In the genomic region with DNA sequence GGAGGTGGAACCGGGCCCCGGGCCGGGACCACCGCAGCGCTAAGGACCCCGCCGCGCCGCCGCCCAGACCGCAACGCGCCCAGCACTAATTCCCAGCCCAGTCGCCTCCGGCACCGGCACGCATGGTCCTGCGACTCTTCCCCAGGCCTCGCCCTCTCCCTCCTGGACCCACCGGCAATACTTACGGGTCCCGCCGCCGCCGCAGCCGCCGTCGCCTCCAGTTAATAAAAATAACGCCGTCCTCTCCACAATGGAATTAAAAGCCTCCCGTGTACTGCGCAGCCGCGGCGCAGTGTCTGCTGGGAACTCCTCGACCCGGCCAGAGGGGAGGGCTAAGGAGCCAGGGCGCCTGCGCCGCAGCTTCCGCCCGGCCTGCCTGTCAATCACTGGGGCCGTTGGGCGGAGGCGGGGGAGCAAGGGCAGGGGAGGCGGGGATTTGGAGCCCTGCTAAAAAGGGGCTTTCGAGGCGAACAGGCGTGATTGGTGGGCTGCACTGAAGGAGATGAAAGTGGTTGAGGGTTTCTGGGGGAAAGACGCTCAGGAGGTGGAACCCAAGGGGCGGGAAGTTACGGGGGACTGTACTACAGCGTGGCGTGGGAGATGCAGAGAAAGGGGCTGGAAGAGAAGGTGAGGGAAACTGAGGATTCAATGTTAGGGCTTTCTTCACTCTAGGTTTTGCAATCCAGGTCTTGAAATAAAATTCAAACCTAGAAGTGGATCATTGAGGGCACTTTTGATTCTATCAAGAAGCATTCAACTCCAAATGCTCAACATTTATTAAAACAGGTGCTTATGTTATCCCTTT, we compare ENCODE assay signal across 8 cellular contexts. TPM values are rescaled to one million over a fixed set of nuclear protein-coding genes. Genes with fewer than 3 reads are reported as not detected.
DNase-seq lines count a peak whose midpoint lies in the region; ATAC-seq lines count a peak whose summit lies in the region.

A gene with protein sequence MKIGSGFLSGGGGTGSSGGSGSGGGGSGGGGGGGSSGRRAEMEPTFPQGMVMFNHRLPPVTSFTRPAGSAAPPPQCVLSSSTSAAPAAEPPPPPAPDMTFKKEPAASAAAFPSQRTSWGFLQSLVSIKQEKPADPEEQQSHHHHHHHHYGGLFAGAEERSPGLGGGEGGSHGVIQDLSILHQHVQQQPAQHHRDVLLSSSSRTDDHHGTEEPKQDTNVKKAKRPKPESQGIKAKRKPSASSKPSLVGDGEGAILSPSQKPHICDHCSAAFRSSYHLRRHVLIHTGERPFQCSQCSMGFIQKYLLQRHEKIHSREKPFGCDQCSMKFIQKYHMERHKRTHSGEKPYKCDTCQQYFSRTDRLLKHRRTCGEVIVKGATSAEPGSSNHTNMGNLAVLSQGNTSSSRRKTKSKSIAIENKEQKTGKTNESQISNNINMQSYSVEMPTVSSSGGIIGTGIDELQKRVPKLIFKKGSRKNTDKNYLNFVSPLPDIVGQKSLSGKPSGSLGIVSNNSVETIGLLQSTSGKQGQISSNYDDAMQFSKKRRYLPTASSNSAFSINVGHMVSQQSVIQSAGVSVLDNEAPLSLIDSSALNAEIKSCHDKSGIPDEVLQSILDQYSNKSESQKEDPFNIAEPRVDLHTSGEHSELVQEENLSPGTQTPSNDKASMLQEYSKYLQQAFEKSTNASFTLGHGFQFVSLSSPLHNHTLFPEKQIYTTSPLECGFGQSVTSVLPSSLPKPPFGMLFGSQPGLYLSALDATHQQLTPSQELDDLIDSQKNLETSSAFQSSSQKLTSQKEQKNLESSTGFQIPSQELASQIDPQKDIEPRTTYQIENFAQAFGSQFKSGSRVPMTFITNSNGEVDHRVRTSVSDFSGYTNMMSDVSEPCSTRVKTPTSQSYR (minus strand): TSS at position 276 of the 805 bp plus-strand sequence. CDS start 331 bp downstream, outside the sequence.

- DNase-seq in CD1c-positive myeloid dendritic cell (ENCODE audit: extremely low spot score), result peak; percentile 97
- DNase-seq in NCI-H748 treated with DMSO at 0.1 percent for 48 hours (lab: John Stamatoyannopoulos, UW), result peak; percentile 82
- DNase-seq in activated CD4-positive, alpha-beta T cell treated with anti-CD3 and anti-CD28 coated beads, Interleukin-2, amount 50 U/mL, for 1 hour, result peak; percentile 92
- DNase-seq in dedifferentiated amniotic fluid mesenchymal stem cell (ENCODE audit: extremely low spot score), result peak; percentile 88
- DNase-seq in left lobe of liver (ENCODE audit: low spot score), result peak; percentile 97
- DNase-seq in stimulated activated CD4-positive, alpha-beta T cell treated with anti-CD3 and anti-CD28 coated beads, Interleukin-2, amount 100 ng/mL, for 24 hours, result peak; percentile 95

- ATAC-seq in GM19397 (IDR thresholded peaks at IDR 0.05; ENCODE audit: unreplicated experiment), result peak; percentile 95
- peak; percentile 91 for ATAC-seq in HG03565 (IDR thresholded peaks at IDR 0.05; ENCODE audit: unreplicated experiment)
- peak; percentile 87 for ATAC-seq in left lobe of liver

RNA-seq across cellular contexts. Expression of the gene that starts here (rescaled TPM):
- 13.7 TPM for total RNA-seq in left lobe of liver

Comparison
In these comparisons a context has a peak if more than half of its experiments do, and no peak if none do; other contexts are left out.
1. Peak in every context shown above with its lines: DNase-seq and ATAC-seq.